8 cellular contexts compared by ENCODE assay signal in the genomic region with DNA sequence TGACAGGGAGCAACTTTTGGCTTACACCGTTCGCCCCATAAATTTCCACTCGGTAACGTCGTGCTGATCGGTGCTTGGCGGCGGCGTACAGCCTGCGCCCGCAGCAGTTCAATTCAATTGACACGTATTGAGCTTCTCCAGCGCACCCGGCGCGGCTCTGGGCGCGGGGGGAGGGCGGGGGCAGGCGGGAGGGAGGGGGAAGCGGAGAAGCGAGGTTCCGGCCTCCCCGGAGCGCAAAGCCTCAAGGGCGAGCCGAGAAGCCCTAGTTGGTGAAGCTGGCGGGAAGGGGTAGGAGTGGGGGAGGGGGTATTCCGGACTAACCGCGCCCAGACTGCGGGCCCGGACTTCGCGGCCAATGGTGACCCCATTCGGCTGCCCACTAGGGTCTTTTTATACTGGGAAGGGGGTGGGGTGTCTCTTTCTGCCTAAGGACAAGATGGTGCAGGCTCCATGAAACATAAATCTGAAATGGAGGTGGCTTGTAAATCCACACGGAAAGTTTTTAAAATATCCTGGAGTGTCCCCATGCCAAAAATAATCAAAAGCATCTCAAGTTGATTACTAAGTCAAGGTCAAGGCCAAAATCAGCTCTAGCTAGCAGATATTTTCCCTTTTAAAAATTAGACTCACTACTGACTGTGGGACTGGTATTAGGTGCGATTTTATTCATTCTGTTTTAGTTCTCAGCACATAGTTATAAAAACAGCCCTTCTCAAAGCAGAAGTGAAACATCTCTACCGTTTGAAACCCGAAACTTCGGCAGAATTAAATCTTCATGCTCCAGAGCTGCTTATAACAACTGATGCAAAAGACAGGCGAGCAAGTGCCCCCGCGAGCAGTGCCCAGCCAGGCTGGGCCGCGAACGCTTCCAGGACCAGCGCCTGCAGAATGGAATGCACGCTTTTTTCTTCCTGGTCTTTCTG. TPM values are rescaled to one million over a fixed set of nuclear protein-coding genes. Genes with fewer than 3 reads are reported as not detected.
DNase-seq lines count a peak whose midpoint lies in the region; ATAC-seq and TF ChIP-seq lines count a peak whose summit lies in the region.

No MANE protein-coding gene starts in this region.

- ATAC-seq in HG02981 (IDR thresholded peaks at IDR 0.05; ENCODE audit: unreplicated experiment) (peak; percentile 34), heart left ventricle (peak in 3 of 4 donors; percentile 11 to 34 (median 26)), sciatic nerve (peak; percentile 32), GM21390 (IDR thresholded peaks at IDR 0.05; ENCODE audit: unreplicated experiment) (no peak)

- intact Hi-C loops in heart left ventricle (cut with DNase I) = loop anchor here in 9 of 10 donors (5.0 to 10.0 kb wide), 11 partner anchors 48 to 365 kb away; no protein-coding TSS in a partner anchor
- intact Hi-C loops in sciatic nerve (cut with DNase I) = loop anchor here (5.0 kb wide), 1 partner anchor 58 kb away; no protein-coding TSS in a partner anchor

- no peaks in the 10 kb centered on the region for H3K36me3 ChIP-seq in heart left ventricle

- H3K4me3 ChIP-seq in heart left ventricle = peak overlapping the region in 11 of 12 donors; percentile 63 to 98 (median 79)

- H3K9me3 ChIP-seq in heart left ventricle = no peaks in the 10 kb centered on the region

- H3K27me3 ChIP-seq in heart left ventricle = peaks cover 0 to 92% (median 0%) of the 10 kb centered on the region in 9 donors

- H3K27ac ChIP-seq in heart left ventricle = peak overlapping the region; percentile 84 to 97 (median 90)

- no peak for TF ChIP-seq POLR2A in heart left ventricle (IDR thresholded peaks at IDR 0.05)

- TF ChIP-seq CTCF in heart left ventricle (IDR thresholded peaks at IDR 0.05) = no peak

- peaks cover 0 to 56% (median 5%) of the 10 kb centered on the region in 12 donors for H3K4me1 ChIP-seq in heart left ventricle

- peak; percentile 47 for DNase-seq in NCI-H2107 (lab: John Stamatoyannopoulos, UW)
- DNase-seq in NCI-H2107 treated with DMSO at 0.1 percent for 48 hours (lab: John Stamatoyannopoulos, UW; ENCODE audit: unreplicated experiment) = no peak
- peak; percentile 80 for DNase-seq in NCI-H82 (lab: John Stamatoyannopoulos, UW)
- peak; percentile 66 for DNase-seq in activated CD8-positive, alpha-beta memory T cell treated with anti-CD3 and anti-CD28 coated beads, Interleukin-2, amount 50 U/mL, for 48 hours
- peak; percentile 38 to 77 (median 61) for DNase-seq in heart left ventricle
- DNase-seq in sciatic nerve (ENCODE audit: low spot score) = peak; percentile 68

- 17 to 20% (median 19%) methylated on average over 32 to 49 of the region's 49 CpGs for WGBS in heart left ventricle, 4 donors

RNA-seq across cellular contexts. Expression of a gene that starts 1.5 kb away (rescaled TPM):
- total RNA-seq in heart left ventricle = 10 to 100 TPM; 11.3 to 40.1 (median 19.5) TPM
- polyA plus RNA-seq in heart left ventricle = 10 to 100 TPM in 1 of 2 donors, 1 to 10 TPM in 1; 6.7 to 15.5 TPM
- total RNA-seq in sciatic nerve = 42.0 TPM
